Comparison of ENCODE assay signal across 8 cellular contexts in genomic region chr10:52314007-52314821, GRCh38.
A peak's percentile ranks its signal among the peaks of the same experiment; 100 is the strongest.
DNase-seq lines count a peak whose midpoint lies in the region; ATAC-seq and TF ChIP-seq lines count a peak whose summit lies in the region.

DKK1 (plus strand) TSS chr10:52314281; CDS start chr10:52314435, 154 bp downstream.

- no peaks in the 10 kb centered on the region for H3K4me1 ChIP-seq in HEK293 (ENCODE audit: control insufficient read depth, insufficient read depth, low read length)
- H3K4me1 ChIP-seq in RWPE2 (ENCODE audit: insufficient read depth, poor library complexity, severe bottlenecking) = peaks cover 17% of the 10 kb centered on the region

- no peaks in the 10 kb centered on the region for H3K27me3 ChIP-seq in RWPE2 (ENCODE audit: insufficient read depth, poor library complexity, severe bottlenecking)

- H3K9me3 ChIP-seq in HEK293 (ENCODE audit: control insufficient read depth, insufficient read depth, low read depth, low read length) (no peaks in the 10 kb centered on the region), RWPE2 (ENCODE audit: severe bottlenecking) (no peaks in the 10 kb centered on the region)

- H3K36me3 ChIP-seq in HEK293 (ENCODE audit: control insufficient read depth in 2 of 2, insufficient read depth in 1 of 2, low read length in 2 of 2) = peaks cover 0 to 4% of the 10 kb centered on the region in 2 experiments; a peak in 1 of 3 replicates
- H3K36me3 ChIP-seq in RWPE2 (ENCODE audit: low read depth) = peaks cover 35% of the 10 kb centered on the region

- CTCF ChIA-PET in HEK293 (lab: Yijun Ruan, JAX) = interaction anchor here (0.5 to 2.3 kb wide), 15 partner anchors 9 to 391 kb away, joined by 3 to 29 read pairs (median 3); no protein-coding TSS in a partner anchor

- POLR2A ChIA-PET in HEK293 (lab: Yijun Ruan, JAX) = interaction anchor here (0.7 kb wide), 1 partner anchor 172 kb away, joined by 3 read pairs; no protein-coding TSS in a partner anchor

- DNase-seq in EL (peak; percentile 90), RWPE2 (ENCODE audit: low spot score) (peak; percentile 88), dedifferentiated amniotic fluid mesenchymal stem cell (ENCODE audit: extremely low spot score) (peak; percentile 70), left kidney (ENCODE audit: low read depth, low spot score) (peak; percentile 81), NOMO-1 treated with DMSO at 0.1 percent for 48 hours (lab: John Stamatoyannopoulos, UW; ENCODE audit: unreplicated experiment) (no peak), NCI-H1092 treated with DMSO at 0.1 percent for 48 hours (lab: John Stamatoyannopoulos, UW) (no peak)
- peak; percentile 43 for DNase-seq in stimulated activated CD8-positive, alpha-beta memory T cell treated with anti-CD3 and anti-CD28 coated beads, Interleukin-4, amount 100 ng/mL, for 48 hours

- ATAC-seq in RWPE2 (ENCODE audit: low read depth) = peak; percentile 62

- H3K4me3 ChIP-seq in HEK293 (ENCODE audit: low read depth, low read length) (peak within 1 kb of the TSS; percentile 67), RWPE2 (ENCODE audit: severe bottlenecking) (peak within 1 kb of the TSS; percentile 66)

- peak; percentile 99 for TF ChIP-seq CTCF in HEK293 (tag by site-specific recombination; IDR thresholded peaks at IDR 0.05)
- TF ChIP-seq CTCF in RWPE2 (IDR thresholded peaks at IDR 0.05; ENCODE audit: poor library complexity, severe bottlenecking) = peak; percentile 88

- H3K27ac ChIP-seq in HEK293 (ENCODE audit: extremely low read depth, low read depth, low read length) (peak within 1 kb of the TSS; percentile 35; the same call in 1 of the 2 replicates), RWPE2 (ENCODE audit: poor library complexity, severe bottlenecking) (peak within 1 kb of the TSS; percentile 100)

TF ChIP-seq in HEK293, 187 proteins besides CTCF, POLR2A, EP300 and RAD21 (continues in another document):
- TF ChIP-seq ZBTB1 (tag by site-specific recombination; IDR thresholded peaks at IDR 0.05) (no peak), GLI2 (tag by site-specific recombination; IDR thresholded peaks at IDR 0.05; ENCODE audit: borderline replicate concordance, low read depth) (no peak), ZNF23 (tag by site-specific recombination; IDR thresholded peaks at IDR 0.05; ENCODE audit: borderline replicate concordance) (no peak), ZNF155 (tag by site-specific recombination; IDR thresholded peaks at IDR 0.05) (no peak), GLIS1 (tag by site-specific recombination; IDR thresholded peaks at IDR 0.05) (peak; percentile 81), ZBTB7A (tag by site-specific recombination; IDR thresholded peaks at IDR 0.05; ENCODE audit: low read depth) (0 out of 2 replicates have a peak, but pooled peaks have one; percentile 34), KLF16 (tag by site-specific recombination; IDR thresholded peaks at IDR 0.05) (peak; percentile 59; the same call in 1 of the 2 replicates), PRDM4 (tag by site-specific recombination; IDR thresholded peaks at IDR 0.05) (no peak), ZNF792 (tag by site-specific recombination; IDR thresholded peaks at IDR 0.05) (no peak), EGR2 (tag by site-specific recombination; IDR thresholded peaks at IDR 0.05; ENCODE audit: low read depth) (no peak), ZNF394 (tag by site-specific recombination; IDR thresholded peaks at IDR 0.05; ENCODE audit: borderline replicate concordance) (0 out of 2 replicates have a peak, but pooled peaks have one; percentile 35), REPIN1 (tag by site-specific recombination; IDR thresholded peaks at IDR 0.05; ENCODE audit: low read depth) (no peak), ZNF544 (tag by site-specific recombination; IDR thresholded peaks at IDR 0.05) (no peak), ZNF701 (tag by site-specific recombination; IDR thresholded peaks at IDR 0.05) (no peak), ELK4 (IDR thresholded peaks at IDR 0.05; ENCODE audit: borderline replicate concordance, low read depth, low read length) (no peak), ZNF239 (tag by site-specific recombination; IDR thresholded peaks at IDR 0.05) (no peak), FEZF1 (tag by site-specific recombination; IDR thresholded peaks at IDR 0.05) (no peak), ZNF157 (tag by site-specific recombination; IDR thresholded peaks at IDR 0.05) (no peak), INSM2 (tag by site-specific recombination; IDR thresholded peaks at IDR 0.05) (peak; percentile 30; the same call in 1 of the 2 replicates), ZNF391 (tag by site-specific recombination; IDR thresholded peaks at IDR 0.05; ENCODE audit: borderline replicate concordance, low read depth) (no peak), YY2 (tag by site-specific recombination; IDR thresholded peaks at IDR 0.05) (no peak), ZNF660 (tag by site-specific recombination; IDR thresholded peaks at IDR 0.05) (peak; percentile 23; the same call in 1 of the 2 replicates), ZNF426 (tag by site-specific recombination; IDR thresholded peaks at IDR 0.05) (no peak), ZNF521 (tag by site-specific recombination; IDR thresholded peaks at IDR 0.05) (no peak), ZNF280C (tag by site-specific recombination; IDR thresholded peaks at IDR 0.05) (no peak), ZNF692 (tag by site-specific recombination; IDR thresholded peaks at IDR 0.05) (peak; percentile 55)

Comparison
In these comparisons a context has a peak if more than half of its experiments do, and no peak if none do; other contexts are left out.
1. DNase-seq: peak in EL (single experiment), RWPE2 (single experiment), dedifferentiated amniotic fluid mesenchymal stem cell (single experiment), left kidney (single experiment) and stimulated activated CD8-positive, alpha-beta memory T cell treated with anti-CD3 and anti-CD28 coated beads, Interleukin-4, amount 100 ng/mL, for 48 hours (single experiment); none in NOMO-1 treated with DMSO at 0.1 percent for 48 hours (single experiment) and NCI-H1092 treated with DMSO at 0.1 percent for 48 hours (single experiment).